ENCODE assay signal across 18 cellular contexts in genomic region chr2:59249441-59250330, GRCh38.
DNase-seq lines count a peak whose midpoint lies in the region; ATAC-seq and TF ChIP-seq lines count a peak whose summit lies in the region.
"Had no signal": no experiment of that assay in that cellular context is flagged by ENCODE, and none has a peak within 500 bp of the region (broad histone marks: within the 10 kb centered on the region; RNA-seq: fewer than 3 reads in every experiment).

No MANE protein-coding gene starts in this region.

- no peak overlapping the region for H3K27ac Mint-ChIP-seq in activated CD4-positive, alpha-beta T cell treated with anti-CD3 and anti-CD28 coated beads, Interleukin-2, amount 10 ng/mL, durations not matched to agents 24 days and 14 days
- H3K27ac Mint-ChIP-seq: activated CD4-positive, alpha-beta T cell treated with anti-CD3 and anti-CD28 coated beads for 36 hours; activated T-helper 1 cell treated with anti-CD3 and anti-CD28 coated beads, Interleukin-12 subunit alpha, Interleukin-12 subunit beta, Interleukin-2, Interleukin-4 antibody, amounts not matched to agents 30 ng/mL and 10 ng/mL and 1 ng/mL, durations not matched to agents 14 hours and 24 hours and 36 hours; natural killer cell treated with Interleukin-12 subunit alpha and Interleukin-12 subunit beta and Interleukin-15 and Interleukin-18, amount 100 ng/mL, for 72 hours; T-cell had no signal

- H3K36me3 ChIP-seq in SJCRH30 (no peaks in the 10 kb centered on the region), testis (ENCODE audit: low read depth, missing control alignments) (no peaks in the 10 kb centered on the region)
- H3K36me3 ChIP-seq: Peyer's patch, uterus had no signal

- H3K4me3 ChIP-seq in SJCRH30 = no peak overlapping the region
- H3K4me3 ChIP-seq in testis = no peak overlapping the region
- H3K4me3 ChIP-seq: Peyer's patch, uterus had no signal

- H3K27me3 ChIP-seq in SJCRH30 (peaks cover 3% of the 10 kb centered on the region; the same call in 1 of the 2 replicates), testis (no peaks in the 10 kb centered on the region)
- H3K27me3 ChIP-seq: Peyer's patch, uterus had no signal

- ATAC-seq in left colon = no peak
- ATAC-seq: activated CD4-positive, alpha-beta T cell treated with anti-CD3 and anti-CD28 coated beads for 36 hours; esophagus mucosa; natural killer cell treated with Interleukin-12 subunit alpha and Interleukin-12 subunit beta and Interleukin-15 and Interleukin-18, amount 100 ng/mL, for 72 hours; T-cell had no signal

- H3K36me3 Mint-ChIP-seq in activated CD4-positive, alpha-beta T cell treated with anti-CD3 and anti-CD28 coated beads, Interleukin-2, amount 10 ng/mL, durations not matched to agents 24 days and 14 days (ENCODE audit: low read depth) = no peaks in the 10 kb centered on the region
- H3K36me3 Mint-ChIP-seq: natural killer cell treated with Interleukin-12 subunit alpha and Interleukin-12 subunit beta and Interleukin-15 and Interleukin-18, amount 100 ng/mL, for 72 hours; T-cell had no signal

- no peaks in the 10 kb centered on the region for H3K4me1 Mint-ChIP-seq in activated CD4-positive, alpha-beta T cell treated with anti-CD3 and anti-CD28 coated beads, Interleukin-2, amount 10 ng/mL, durations not matched to agents 24 days and 14 days
- H3K4me1 Mint-ChIP-seq: activated CD4-positive, alpha-beta T cell treated with anti-CD3 and anti-CD28 coated beads for 36 hours; T-cell had no signal

- H3K27me3 Mint-ChIP-seq in activated CD4-positive, alpha-beta T cell treated with anti-CD3 and anti-CD28 coated beads, Interleukin-2, amount 10 ng/mL, durations not matched to agents 24 days and 14 days = no peaks in the 10 kb centered on the region
- H3K27me3 Mint-ChIP-seq: activated CD4-positive, alpha-beta T cell treated with anti-CD3 and anti-CD28 coated beads for 36 hours; natural killer cell treated with Interleukin-12 subunit alpha and Interleukin-12 subunit beta and Interleukin-15 and Interleukin-18, amount 100 ng/mL, for 72 hours had no signal

- H3K9me3 ChIP-seq in SJCRH30 (replicated peaks) (no peaks in the 10 kb centered on the region), testis (no peaks in the 10 kb centered on the region)
- H3K9me3 ChIP-seq: Peyer's patch, uterus had no signal

- no peak for TF ChIP-seq POLR2A in testis (IDR thresholded peaks at IDR 0.05)

- no peak for TF ChIP-seq CTCF in testis (IDR thresholded peaks at IDR 0.05)

- no peaks in the 10 kb centered on the region for H3K9me3 Mint-ChIP-seq in activated CD4-positive, alpha-beta T cell treated with anti-CD3 and anti-CD28 coated beads, Interleukin-2, amount 10 ng/mL, durations not matched to agents 24 days and 14 days
- H3K9me3 Mint-ChIP-seq: activated T-helper 1 cell treated with anti-CD3 and anti-CD28 coated beads, Interleukin-12 subunit alpha, Interleukin-12 subunit beta, Interleukin-2, Interleukin-4 antibody, amounts not matched to agents 30 ng/mL and 10 ng/mL and 1 ng/mL, durations not matched to agents 14 hours and 24 hours and 36 hours; T-cell had no signal

- intact Hi-C loops in testis (cut with DNase I; ENCODE audit: low total_unique reads) (no loop called here), left colon (cut with DNase I, micrococcal nuclease) (no loop called here)
- intact Hi-C loops in activated CD4-positive, alpha-beta T cell treated with anti-CD3 and anti-CD28 coated beads, Interleukin-2, amount 10 ng/mL, durations not matched to agents 24 days and 14 days (cut with micrococcal nuclease) = no loop called here

- H3K4me1 ChIP-seq in SJCRH30 (no peaks in the 10 kb centered on the region), testis (no peaks in the 10 kb centered on the region)
- H3K4me1 ChIP-seq: Peyer's patch, uterus had no signal

- H3K4me3 Mint-ChIP-seq in activated CD4-positive, alpha-beta T cell treated with anti-CD3 and anti-CD28 coated beads, Interleukin-2, amount 10 ng/mL, durations not matched to agents 24 days and 14 days = no peak overlapping the region
- H3K4me3 Mint-ChIP-seq: activated CD4-positive, alpha-beta T cell treated with anti-CD3 and anti-CD28 coated beads for 36 hours; activated T-helper 1 cell treated with anti-CD3 and anti-CD28 coated beads, Interleukin-12 subunit alpha, Interleukin-12 subunit beta, Interleukin-2, Interleukin-4 antibody, amounts not matched to agents 30 ng/mL and 10 ng/mL and 1 ng/mL, durations not matched to agents 14 hours and 24 hours and 36 hours; natural killer cell treated with Interleukin-12 subunit alpha and Interleukin-12 subunit beta and Interleukin-15 and Interleukin-18, amount 100 ng/mL, for 72 hours; T-cell had no signal

- H3K27ac ChIP-seq in SJCRH30 (no peak overlapping the region), testis (no peak overlapping the region)
- H3K27ac ChIP-seq: Peyer's patch, uterus had no signal

- peak; percentile 1 for DNase-seq in NCI-H2107 (lab: John Stamatoyannopoulos, UW)
- DNase-seq in NCI-H2107 treated with DMSO at 0.1 percent for 48 hours (lab: John Stamatoyannopoulos, UW; ENCODE audit: unreplicated experiment) = no peak
- peak; percentile 34 to 66 for DNase-seq in SJCRH30
- peak; percentile 88 for DNase-seq in islet precursor cell
- DNase-seq in testis = peak; percentile 16
- DNase-seq in left colon = no peak
- no peak for DNase-seq in GDM1 (lab: John Stamatoyannopoulos, UW)
- no peak for DNase-seq in activated CD4-positive, alpha-beta T cell treated with anti-CD3 and anti-CD28 coated beads, Interleukin-2, amount 10 ng/mL, durations not matched to agents 24 days and 14 days
- DNase-seq: activated CD4-positive, alpha-beta T cell treated with anti-CD3 and anti-CD28 coated beads for 36 hours; DMS 273 treated with DMSO at 0.1 percent for 48 hours; GOT3; NCI-H1694 treated with DMSO at 0.1 percent for 48 hours; Peyer's patch; T-cell; uterus had no signal

- 43 to 53% methylated on average over 23 of the region's 23 CpGs for WGBS in testis, 2 donors

Comparison
In these comparisons a context has a peak if more than half of its experiments do, and no peak if none do; other contexts are left out.
1. DNase-seq: peak in NCI-H2107 (single experiment), SJCRH30 (2 of 2), islet precursor cell (single experiment) and testis (single experiment); none in NCI-H2107 treated with DMSO at 0.1 percent for 48 hours (single experiment), left colon (0 of 2), GDM1 (single experiment) and activated CD4-positive, alpha-beta T cell treated with anti-CD3 and anti-CD28 coated beads, Interleukin-2, amount 10 ng/mL, durations not matched to agents 24 days and 14 days (single experiment).